Comparison of ENCODE assay signal across 8 cellular contexts in the genomic region with DNA sequence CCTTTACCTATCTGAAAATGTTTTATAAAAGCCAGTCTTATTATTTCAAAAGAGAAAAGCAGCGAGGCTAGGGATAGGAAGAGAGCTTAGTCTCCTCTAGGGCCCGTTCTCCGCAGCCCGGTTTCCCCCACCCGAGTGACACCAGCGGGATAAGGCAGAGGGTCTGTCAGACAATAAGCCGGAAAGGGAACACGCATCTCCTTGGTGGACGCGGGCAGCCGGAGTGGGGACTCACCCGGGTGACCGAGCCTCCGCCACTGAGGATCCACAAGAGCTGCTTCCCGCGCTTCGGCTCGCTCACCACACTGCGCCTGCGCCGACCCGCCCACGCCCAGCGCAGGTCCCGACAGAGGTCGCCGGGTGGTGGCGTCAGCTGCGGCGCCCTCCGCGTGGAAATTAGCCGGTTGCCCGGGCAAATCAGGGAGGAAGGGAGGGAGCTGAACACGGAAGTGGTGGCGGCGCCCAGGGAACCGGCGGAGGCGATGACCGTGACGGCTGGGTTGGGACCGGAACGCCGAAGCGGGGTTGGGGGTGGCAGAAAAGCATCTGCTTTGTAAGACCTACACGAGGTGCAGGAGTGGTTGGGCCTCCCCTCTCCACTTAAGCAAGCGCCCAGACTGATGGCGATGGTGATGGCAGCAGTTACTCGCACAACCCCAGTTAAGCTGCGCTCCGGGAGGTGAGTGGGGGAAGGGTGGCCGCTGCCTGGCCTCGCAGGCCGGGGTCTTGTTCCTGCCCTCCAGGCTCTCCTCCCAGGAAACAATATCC. TPM values are rescaled to one million over a fixed set of nuclear protein-coding genes. Genes with fewer than 3 reads are reported as not detected.
DNase-seq lines count a peak whose midpoint lies in the region; ATAC-seq, FAIRE-seq and TF ChIP-seq lines count a peak whose summit lies in the region.

A gene with protein sequence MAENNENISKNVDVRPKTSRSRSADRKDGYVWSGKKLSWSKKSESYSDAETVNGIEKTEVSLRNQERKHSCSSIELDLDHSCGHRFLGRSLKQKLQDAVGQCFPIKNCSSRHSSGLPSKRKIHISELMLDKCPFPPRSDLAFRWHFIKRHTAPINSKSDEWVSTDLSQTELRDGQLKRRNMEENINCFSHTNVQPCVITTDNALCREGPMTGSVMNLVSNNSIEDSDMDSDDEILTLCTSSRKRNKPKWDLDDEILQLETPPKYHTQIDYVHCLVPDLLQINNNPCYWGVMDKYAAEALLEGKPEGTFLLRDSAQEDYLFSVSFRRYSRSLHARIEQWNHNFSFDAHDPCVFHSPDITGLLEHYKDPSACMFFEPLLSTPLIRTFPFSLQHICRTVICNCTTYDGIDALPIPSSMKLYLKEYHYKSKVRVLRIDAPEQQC (plus strand): TSS at position 444 of the 768 bp plus-strand sequence. CDS start 15,806 bp downstream, outside the sequence.
A gene with protein sequence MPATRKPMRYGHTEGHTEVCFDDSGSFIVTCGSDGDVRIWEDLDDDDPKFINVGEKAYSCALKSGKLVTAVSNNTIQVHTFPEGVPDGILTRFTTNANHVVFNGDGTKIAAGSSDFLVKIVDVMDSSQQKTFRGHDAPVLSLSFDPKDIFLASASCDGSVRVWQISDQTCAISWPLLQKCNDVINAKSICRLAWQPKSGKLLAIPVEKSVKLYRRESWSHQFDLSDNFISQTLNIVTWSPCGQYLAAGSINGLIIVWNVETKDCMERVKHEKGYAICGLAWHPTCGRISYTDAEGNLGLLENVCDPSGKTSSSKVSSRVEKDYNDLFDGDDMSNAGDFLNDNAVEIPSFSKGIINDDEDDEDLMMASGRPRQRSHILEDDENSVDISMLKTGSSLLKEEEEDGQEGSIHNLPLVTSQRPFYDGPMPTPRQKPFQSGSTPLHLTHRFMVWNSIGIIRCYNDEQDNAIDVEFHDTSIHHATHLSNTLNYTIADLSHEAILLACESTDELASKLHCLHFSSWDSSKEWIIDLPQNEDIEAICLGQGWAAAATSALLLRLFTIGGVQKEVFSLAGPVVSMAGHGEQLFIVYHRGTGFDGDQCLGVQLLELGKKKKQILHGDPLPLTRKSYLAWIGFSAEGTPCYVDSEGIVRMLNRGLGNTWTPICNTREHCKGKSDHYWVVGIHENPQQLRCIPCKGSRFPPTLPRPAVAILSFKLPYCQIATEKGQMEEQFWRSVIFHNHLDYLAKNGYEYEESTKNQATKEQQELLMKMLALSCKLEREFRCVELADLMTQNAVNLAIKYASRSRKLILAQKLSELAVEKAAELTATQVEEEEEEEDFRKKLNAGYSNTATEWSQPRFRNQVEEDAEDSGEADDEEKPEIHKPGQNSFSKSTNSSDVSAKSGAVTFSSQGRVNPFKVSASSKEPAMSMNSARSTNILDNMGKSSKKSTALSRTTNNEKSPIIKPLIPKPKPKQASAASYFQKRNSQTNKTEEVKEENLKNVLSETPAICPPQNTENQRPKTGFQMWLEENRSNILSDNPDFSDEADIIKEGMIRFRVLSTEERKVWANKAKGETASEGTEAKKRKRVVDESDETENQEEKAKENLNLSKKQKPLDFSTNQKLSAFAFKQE (minus strand): TSS at position 307 of the 768 bp plus-strand sequence. CDS start 312 bp downstream, outside the sequence.

- peaks cover 64% of the 10 kb centered on the region for H3K79me2 ChIP-seq in HepG2 (ENCODE audit: insufficient read depth, low read length)

- CTCF ChIA-PET in CD4-positive, alpha-beta memory T cell (lab: Charles Lee; ENCODE audit: partially characterized antibody) = interaction anchor here (1.0 to 2.1 kb wide), 7 partner anchors 11 to 419 kb away, joined by 3 to 16 read pairs (median 6); a partner anchor contains a TSS
- CTCF ChIA-PET in HepG2 (lab: Yijun Ruan, JAX; ENCODE audit: low intra/inter-chr PET ratio, low total read pairs) = no interaction called here

- peak within 1 kb of the TSS; percentile 85 for H3K9ac ChIP-seq in HepG2 (ENCODE audit: insufficient read depth, low read depth, low read length)

- peak within 1 kb of the TSS; percentile 87 to 98 (median 96) for H3K27ac Mint-ChIP-seq in CD4-positive, alpha-beta memory T cell

- no peaks in the 10 kb centered on the region for H3K9me3 ChIP-seq in CD4-positive, alpha-beta memory T cell (ENCODE audit: control insufficient read depth in 1 of 2, low read length in 2 of 2)
- no peaks in the 10 kb centered on the region for H3K9me3 ChIP-seq in HepG2 (ENCODE audit: low read length)

- H3K36me3 ChIP-seq in CD4-positive, alpha-beta memory T cell (ENCODE audit: insufficient read depth, low read length) = no peaks in the 10 kb centered on the region
- H3K36me3 ChIP-seq in HepG2 (replicated peaks in 1 of 2; ENCODE audit: control insufficient read depth in 1 of 2, insufficient read depth in 2 of 2, low read length in 2 of 2) = no peaks in the 10 kb centered on the region

- DNase-seq in CD4-positive, alpha-beta memory T cell = peak; percentile 96 to 98 (median 97)
- DNase-seq in NCI-H774 (lab: John Stamatoyannopoulos, UW) (peak; percentile 83), dermis blood vessel endothelial cell (peak; percentile 97), HepG2 (ENCODE audit: low spot score) (peak; percentile 89)
- DNase-seq in activated CD4-positive, alpha-beta T cell treated with anti-CD3 and anti-CD28 coated beads, Interleukin-2, amount 50 U/mL, for 4 hours = peak; percentile 94 to 95
- peak; percentile 98 to 99 for DNase-seq in stimulated activated CD4-positive, alpha-beta T cell treated with anti-CD3 and anti-CD28 coated beads, Interleukin-2, amount 100 ng/mL, for 48 hours

- peak within 1 kb of the TSS; percentile 89 for H3K27ac ChIP-seq in CD4-positive, alpha-beta memory T cell (ENCODE audit: low read depth, low read length)
- H3K27ac ChIP-seq in HepG2 (ENCODE audit: extremely low read length, insufficient read depth, low read length) = peak within 1 kb of the TSS; percentile 73

- intact Hi-C loops in CD4-positive, alpha-beta memory T cell (cut with micrococcal nuclease) = loop anchor here (1.0 to 2.0 kb wide), 4 partner anchors 24 to 631 kb away; a partner anchor contains a TSS
- intact Hi-C loops in HepG2 (cut with micrococcal nuclease; ENCODE audit: unreplicated experiment) = no loop called here

- H3K36me3 Mint-ChIP-seq in CD4-positive, alpha-beta memory T cell = peaks cover 0 to 14% of the 10 kb centered on the region in 2 donors

- peak within 1 kb of the TSS; percentile 70 to 87 for H3K4me3 ChIP-seq in CD4-positive, alpha-beta memory T cell (ENCODE audit: low read length in 2 of 2)
- H3K4me3 ChIP-seq in HepG2 (replicated peaks in 1 of 3; ENCODE audit: insufficient read depth in 1 of 3, low read depth in 2 of 3, low read length in 3 of 3) = peak within 1 kb of the TSS; percentile 66 to 96 (median 86)

- H3K4me2 ChIP-seq in HepG2 (ENCODE audit: low read depth, low read length) = peak within 1 kb of the TSS; percentile 89

- peak within 1 kb of the TSS; percentile 67 for H2AFZ ChIP-seq in HepG2 (ENCODE audit: low read length)

- POLR2A ChIA-PET in CD4-positive, alpha-beta memory T cell (lab: Charles Lee; ENCODE audit: partially characterized antibody) = interaction anchor here (0.6 to 3.4 kb wide), 15 partner anchors 11 to 1875 kb away, joined by 3 to 62 read pairs (median 4); a partner anchor contains a TSS
- POLR2A ChIA-PET in HepG2 (lab: Yijun Ruan, JAX) = interaction anchor here (0.7 to 4.1 kb wide), 8 partner anchors 11 to 76 kb away, joined by 3 to 47 read pairs (median 4); a partner anchor contains a TSS

- peak; percentile 79 to 83 for TF ChIP-seq POLR2A in HepG2 (IDR thresholded peaks at IDR 0.05; ENCODE audit: insufficient read depth in 1 of 2, low read depth in 2 of 2, low read length in 2 of 2)

- TF ChIP-seq RAD21 in HepG2 (CRISPR knock-in tag; IDR thresholded peaks at IDR 0.05) = peak; percentile 7; the same call in 1 of the 2 replicates

- peak; percentile 65 for TF ChIP-seq CTCF in HepG2 (CRISPR knock-in tag; IDR thresholded peaks at IDR 0.05)

- BruUV-seq in HepG2 (replicated peaks; lab: Mats Ljungman, UMichigan) = no TSS peak

- ATAC-seq in GM19438 (IDR thresholded peaks at IDR 0.05; ENCODE audit: low read depth, unreplicated experiment) (peak; percentile 96), HG03571 (IDR thresholded peaks at IDR 0.05; ENCODE audit: unreplicated experiment) (peak; percentile 86), HepG2 (peak; percentile 97)

- no peaks in the 10 kb centered on the region for H3K27me3 Mint-ChIP-seq in CD4-positive, alpha-beta memory T cell

- WGBS in HepG2 (ENCODE audit: low lambda C conversion rate) = 0% methylated on average over 26 of the region's 55 CpGs

- H4K20me1 ChIP-seq in HepG2 (ENCODE audit: insufficient read depth, low read length) = no peaks in the 10 kb centered on the region

- peak within 1 kb of the TSS; percentile 87 to 95 (median 94) for H3K4me3 Mint-ChIP-seq in CD4-positive, alpha-beta memory T cell

- no peaks in the 10 kb centered on the region for H3K9me3 Mint-ChIP-seq in CD4-positive, alpha-beta memory T cell

- TF ChIP-seq EP300 in HepG2 (IDR thresholded peaks at IDR 0.05; ENCODE audit: low read depth in 2 of 2, low read length in 2 of 2) (peak in 1 of 2 experiments; percentile 36; a peak in 1 of 4 replicates), HepG2 (CRISPR knock-in tag; IDR thresholded peaks at IDR 0.05; ENCODE audit: borderline replicate concordance) (no peak; the same call in 1 of the 2 replicates)

- in situ Hi-C loops in HepG2 (cut with HindIII; ENCODE audit: extremely low pct_ligation_motif_present, low pct_unique_long_range_greater_than_20kb) = no loop called here

- peaks cover 37 to 56% (median 44%) of the 10 kb centered on the region in 4 donors for H3K4me1 Mint-ChIP-seq in CD4-positive, alpha-beta memory T cell

- FAIRE-seq in HepG2 (lab: Jason Lieb, UNC) = peak; percentile 43

- H3K4me1 ChIP-seq in CD4-positive, alpha-beta memory T cell (ENCODE audit: insufficient read depth, low read length) = peaks cover 47% of the 10 kb centered on the region
- H3K4me1 ChIP-seq in HepG2 (ENCODE audit: insufficient read depth, low read length) = peaks cover 55% of the 10 kb centered on the region

- no peaks in the 10 kb centered on the region for H3K27me3 ChIP-seq in CD4-positive, alpha-beta memory T cell (ENCODE audit: insufficient read depth, low read length)
- no peaks in the 10 kb centered on the region; a peak in 1 of 5 replicates for H3K27me3 ChIP-seq in HepG2 (ENCODE audit: control insufficient read depth in 1 of 2, insufficient read depth in 2 of 2, low read length in 2 of 2)

RNA-seq across cellular contexts. Expression of the first gene that starts in this region (rescaled TPM):
- 10 to 100 TPM; 19.2 to 24.5 TPM for total RNA-seq in CD4-positive, alpha-beta memory T cell
- 1 to 10 TPM; 3.3 to 3.9 TPM for polyA plus RNA-seq in CD4-positive, alpha-beta memory T cell
- 21.4 and 25.5 TPM in 2 replicates for total RNA-seq in dermis blood vessel endothelial cell
- 10.0 and 17.3 TPM in 2 replicates for total RNA-seq in HepG2 (2016; rRNA removed; fragmentation: Illumina TruSeq; extraction: Trizol)
- 1.1 and 1.6 TPM in 2 replicates for total RNA-seq in HepG2 (2016; cell fraction: cytosol; rRNA removed; fragmentation: Illumina TruSeq; extraction: Trizol; ENCODE audit: low read depth)
- 12.1 and 17.5 TPM in 2 replicates for total RNA-seq in HepG2 (2016; cell fraction: insoluble cytoplasmic fraction; rRNA removed; fragmentation: Illumina TruSeq; extraction: Trizol)
- 7.9 and 8.1 TPM in 2 replicates for total RNA-seq in HepG2 (2016; cell fraction: membrane; rRNA removed; fragmentation: Illumina TruSeq; extraction: Trizol)
- 13.5 and 16.2 TPM in 2 replicates for total RNA-seq in HepG2 (2016; cell fraction: nucleus; rRNA removed; fragmentation: Illumina TruSeq; extraction: Trizol)
- polyA plus RNA-seq in HepG2 (2011; rRNA removed) = 3.7 and 4.0 TPM in 2 replicates
- polyA plus RNA-seq in HepG2 (2011; cell fraction: cytosol; rRNA removed) = 1.3 and 2.2 TPM in 2 replicates
- polyA plus RNA-seq in HepG2 (2011; cell fraction: nucleus; rRNA removed) = 2.2 and 4.2 TPM in 2 replicates
- polyA plus RNA-seq in HepG2 (2012) = 3.5 and 6.4 TPM in 2 replicates
- 1.8 and 2.8 TPM in 2 replicates for polyA plus RNA-seq in HepG2 (2016; cell fraction: cytosol; fragmentation: Illumina TruSeq; extraction: Trizol; ENCODE audit: low read depth)
- polyA plus RNA-seq in HepG2 (2016; cell fraction: insoluble cytoplasmic fraction; fragmentation: Illumina TruSeq; extraction: Trizol; ENCODE audit: low read depth) = 9.9 and 10.3 TPM in 2 replicates
- 2.9 and 3.5 TPM in 2 replicates for polyA plus RNA-seq in HepG2 (2016; cell fraction: membrane; fragmentation: Illumina TruSeq; extraction: Trizol; ENCODE audit: low read depth)
- polyA plus RNA-seq in HepG2 (2016; cell fraction: nucleus; fragmentation: Illumina TruSeq; extraction: Trizol; ENCODE audit: insufficient read depth, low read depth) = 14.7 and 21.8 TPM in 2 replicates
- 6.5 and 10.7 TPM in 2 replicates for polyA minus RNA-seq in HepG2 (2011; rRNA and poly(A)+ RNA removed; ENCODE audit: low replicate concordance)
- 2.8 and 6.1 TPM in 2 replicates for polyA minus RNA-seq in HepG2 (2011; cell fraction: cytosol; rRNA and poly(A)+ RNA removed)
- polyA minus RNA-seq in HepG2 (2011; cell fraction: nucleus; rRNA and poly(A)+ RNA removed) = 8.1 and 9.3 TPM in 2 replicates

RNA-seq across cellular contexts. Expression of the second gene that starts in this region (rescaled TPM):
- 1 to 10 TPM; 4.0 to 4.1 TPM for total RNA-seq in CD4-positive, alpha-beta memory T cell
- 1 to 10 TPM; 1.4 to 3.3 TPM for polyA plus RNA-seq in CD4-positive, alpha-beta memory T cell
- total RNA-seq in dermis blood vessel endothelial cell = 8.3 and 16.7 TPM in 2 replicates
- total RNA-seq in HepG2 (2016; rRNA removed; fragmentation: Illumina TruSeq; extraction: Trizol) = 27.5 and 44.4 TPM in 2 replicates
- total RNA-seq in HepG2 (2016; cell fraction: cytosol; rRNA removed; fragmentation: Illumina TruSeq; extraction: Trizol; ENCODE audit: low read depth) = 13.2 and 14.2 TPM in 2 replicates
- 26.7 and 45.5 TPM in 2 replicates for total RNA-seq in HepG2 (2016; cell fraction: insoluble cytoplasmic fraction; rRNA removed; fragmentation: Illumina TruSeq; extraction: Trizol)
- total RNA-seq in HepG2 (2016; cell fraction: membrane; rRNA removed; fragmentation: Illumina TruSeq; extraction: Trizol) = 11.1 and 13.8 TPM in 2 replicates
- total RNA-seq in HepG2 (2016; cell fraction: nucleus; rRNA removed; fragmentation: Illumina TruSeq; extraction: Trizol) = 20.9 and 22.6 TPM in 2 replicates
- 3.5 and 5.5 TPM in 2 replicates for polyA plus RNA-seq in HepG2 (2011; rRNA removed)
- polyA plus RNA-seq in HepG2 (2011; cell fraction: cytosol; rRNA removed) = 1.9 and 2.3 TPM in 2 replicates
- polyA plus RNA-seq in HepG2 (2011; cell fraction: nucleus; rRNA removed) = 1.5 and 2.1 TPM in 2 replicates
- 3.3 and 7.6 TPM in 2 replicates for polyA plus RNA-seq in HepG2 (2012)
- polyA plus RNA-seq in HepG2 (2016; cell fraction: cytosol; fragmentation: Illumina TruSeq; extraction: Trizol; ENCODE audit: low read depth) = 0.62 and 1.4 TPM in 2 replicates
- 21.3 and 25.4 TPM in 2 replicates for polyA plus RNA-seq in HepG2 (2016; cell fraction: insoluble cytoplasmic fraction; fragmentation: Illumina TruSeq; extraction: Trizol; ENCODE audit: low read depth)
- polyA plus RNA-seq in HepG2 (2016; cell fraction: membrane; fragmentation: Illumina TruSeq; extraction: Trizol; ENCODE audit: low read depth) = 1.4 and 2.0 TPM in 2 replicates
- 19.0 and 20.0 TPM in 2 replicates for polyA plus RNA-seq in HepG2 (2016; cell fraction: nucleus; fragmentation: Illumina TruSeq; extraction: Trizol; ENCODE audit: insufficient read depth, low read depth)
- 5.1 and 22.5 TPM in 2 replicates for polyA minus RNA-seq in HepG2 (2011; rRNA and poly(A)+ RNA removed; ENCODE audit: low replicate concordance)
- polyA minus RNA-seq in HepG2 (2011; cell fraction: cytosol; rRNA and poly(A)+ RNA removed) = 5.7 and 7.9 TPM in 2 replicates
- 9.8 and 11.6 TPM in 2 replicates for polyA minus RNA-seq in HepG2 (2011; cell fraction: nucleus; rRNA and poly(A)+ RNA removed)

Comparison
In these comparisons a context has a peak if more than half of its experiments do, and no peak if none do; other contexts are left out.
1. Peak in every context shown above with its lines: DNase-seq, ATAC-seq, H3K4me3 ChIP-seq and H3K27ac ChIP-seq.